33 cellular contexts compared by ENCODE assay signal in genomic region chr6:38910207-38910606, GRCh38.
"Had no signal": no experiment of that assay in that cellular context is flagged by ENCODE, and none has a peak within 500 bp of the region (broad histone marks: within the 10 kb centered on the region; RNA-seq: fewer than 3 reads in every experiment).

No MANE protein-coding gene starts in this region.

- H3K27me3 ChIP-seq: adrenal gland, body of pancreas, brain microvascular endothelial cell, breast epithelium had no signal

- H3K9me3 ChIP-seq: adrenal gland, body of pancreas, breast epithelium had no signal

- H3K36me3 ChIP-seq: adrenal gland, brain microvascular endothelial cell, breast epithelium had no signal

- H3K27ac ChIP-seq: adrenal gland, body of pancreas, brain microvascular endothelial cell, breast epithelium, VCaP had no signal

- ATAC-seq: activated CD8-positive, alpha-beta T cell treated with anti-CD3 and anti-CD28 coated beads for 36 hours; activated naive CD4-positive, alpha-beta T cell treated with anti-CD3 and anti-CD28 coated beads, Interleukin-2, amount 50 U/mL, for 72 hours; activated T-cell treated with anti-CD3 and anti-CD28 coated beads, Interleukin-2, amount 50 U/mL, for 4 hours; activated T-cell treated with anti-CD3 and anti-CD28 coated beads, Interleukin-2, amount 50 U/mL, for 72 hours; activated T-helper 17 cell treated with anti-CD3 and anti-CD28 coated beads, Interleukin-2, amount 50 U/mL, for 72 hours; body of pancreas had no signal

- H3K4me3 ChIP-seq: adrenal gland, body of pancreas, breast epithelium had no signal

- H3K4me1 ChIP-seq: adrenal gland, body of pancreas, breast epithelium had no signal

- FAIRE-seq: astrocyte, TTC549 had no signal

- DNase-seq: activated B cell treated with CpG ODN at 0.5 μM for 24 hours; activated CD4-positive, alpha-beta memory T cell treated with anti-CD3 and anti-CD28 coated beads for 36 hours; activated CD4-positive, alpha-beta T cell treated with anti-CD3 and anti-CD28 coated beads for 4 hours; activated CD4-positive, alpha-beta T cell treated with anti-CD3 and anti-CD28 coated beads, Interleukin-2, amount 10 ng/mL, durations not matched to agents 24 days and 14 days; activated CD4-positive, alpha-beta T cell treated with anti-CD3 and anti-CD28 coated beads, Interleukin-2, amount 50 U/mL, for 1 hour; activated CD4-positive, alpha-beta T cell treated with anti-CD3 and anti-CD28 coated beads, Interleukin-2, amount 50 U/mL, for 4 hours; activated CD4-positive, CD25-positive, alpha-beta regulatory T cell treated with anti-CD3 and anti-CD28 coated beads, Interleukin-2, amount 50 U/mL, for 72 hours; activated CD8-positive, alpha-beta memory T cell treated with anti-CD3 and anti-CD28 coated beads, Interleukin-2, amount 50 U/mL, for 4 hours; activated CD8-positive, alpha-beta T cell treated with anti-CD3 and anti-CD28 coated beads for 36 hours; activated effector memory CD4-positive, alpha-beta T cell treated with anti-CD3 and anti-CD28 coated beads, Interleukin-2, amount 50 U/mL, for 16 hours; activated gamma-delta T cell treated with Interleukin-2 at 50 U/mL for 16 hours; activated naive CD4-positive, alpha-beta T cell; activated naive CD4-positive, alpha-beta T cell treated with anti-CD3 and anti-CD28 coated beads for 36 hours; activated naive CD4-positive, alpha-beta T cell treated with anti-CD3 and anti-CD28 coated beads, Interleukin-2, amount 50 U/mL, for 16 hours; activated naive CD8-positive, alpha-beta T cell treated with anti-CD3 and anti-CD28 coated beads for 36 hours; activated T-cell treated with anti-CD3 and anti-CD28 coated beads for 4 hours; activated T-cell treated with anti-CD3 and anti-CD28 coated beads, Interleukin-2, amount 50 U/mL, for 1 hour; activated T-cell treated with anti-CD3 and anti-CD28 coated beads, Interleukin-2, amount 50 U/mL, for 4 hours; activated T-cell treated with anti-CD3 and anti-CD28 coated beads, Interleukin-2, amount 50 U/mL, for 72 hours; adrenal gland; amniotic stem cell; aorta; body of pancreas; brain microvascular endothelial cell; central memory CD4-positive, alpha-beta T cell; T-helper 2 cell; T-helper 9 cell had no signal
